ENCODE assay signal across 14 cellular contexts in the genomic region with DNA sequence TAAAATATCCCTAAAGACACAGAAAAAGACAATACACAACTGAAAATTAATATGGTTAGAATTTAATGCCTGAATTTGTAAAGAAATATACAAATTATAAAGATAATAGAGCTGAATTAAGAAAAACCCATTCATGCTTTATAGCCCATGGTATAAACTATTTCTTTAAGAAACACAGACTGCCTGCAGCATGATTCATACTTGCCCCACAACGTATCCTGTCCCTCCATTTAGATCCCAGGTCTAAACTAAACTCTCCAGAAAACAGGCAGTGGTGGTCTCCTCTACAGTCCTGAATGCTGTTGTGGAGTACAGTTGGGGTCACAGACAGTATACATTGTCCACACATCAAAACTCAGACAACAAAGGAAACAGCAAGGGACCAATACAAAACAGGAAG. TPM values are rescaled to one million over a fixed set of nuclear protein-coding genes. Genes with fewer than 3 reads are reported as not detected.
DNase-seq lines count a peak whose midpoint lies in the region; ATAC-seq, FAIRE-seq and TF ChIP-seq lines count a peak whose summit lies in the region.
"Had no signal": no experiment of that assay in that cellular context is flagged by ENCODE, and none has a peak within 500 bp of the region (broad histone marks: within the 10 kb centered on the region; RNA-seq: fewer than 3 reads in every experiment).

No MANE protein-coding gene starts in this region.

- no peaks in the 10 kb centered on the region for H4K20me1 ChIP-seq in endothelial cell of umbilical vein (replicated peaks; ENCODE audit: control insufficient read depth, extremely low read depth, insufficient read depth, low read length)

- TF ChIP-seq POLR2A in endothelial cell of umbilical vein (IDR thresholded peaks at IDR 0.05; ENCODE audit: low read depth, low read length) = no peak

- CTCF ChIA-PET in activated naive CD4-positive, alpha-beta T cell treated with anti-CD3 and anti-CD28 coated beads, Interleukin-2, amount 10 ng/mL, durations not matched to agents 7 days and 5 days (lab: Charles Lee) = interaction anchor here (0.9 to 1.2 kb wide), 2 partner anchors 33 to 35 kb away, joined by 3 to 4 read pairs; no protein-coding TSS in a partner anchor
- CTCF ChIA-PET in endothelial cell of umbilical vein (lab: Charles Lee) = interaction anchor here (1.3 to 1.8 kb wide), 3 partner anchors 11 to 168 kb away, joined by 3 to 8 read pairs (median 5); no protein-coding TSS in a partner anchor

- dilution Hi-C loops in endothelial cell of umbilical vein (cut with MboI; ENCODE audit: extremely low pct_ligation_motif_present, low sequenced_read_pairs) = no loop called here

- peaks cover 5% of the 10 kb centered on the region for H3K36me3 ChIP-seq in RWPE2 (ENCODE audit: low read depth)
- H3K36me3 ChIP-seq in endothelial cell of umbilical vein (ENCODE audit: control insufficient read depth in 2 of 2, extremely low read depth in 1 of 2, insufficient read depth in 2 of 2, low read length in 2 of 2) = peaks cover 10 to 20% of the 10 kb centered on the region in 2 experiments
- peaks cover 28% of the 10 kb centered on the region for H3K36me3 ChIP-seq in WERI-Rb-1

- intact Hi-C loops in endothelial cell of umbilical vein (cut with micrococcal nuclease) = no loop called here

- FAIRE-seq in endothelial cell of umbilical vein (lab: Jason Lieb, UNC) (peak; percentile 50), RCC 7860 (lab: Jason Lieb, UNC) (no peak)

- no peaks in the 10 kb centered on the region for H3K9me3 Mint-ChIP-seq in activated naive CD4-positive, alpha-beta T cell treated with anti-CD3 and anti-CD28 coated beads, Interleukin-2, amount 10 ng/mL, durations not matched to agents 7 days and 5 days
- H3K9me3 Mint-ChIP-seq: activated B cell treated with CpG ODN at 0.5 μM for 24 hours had no signal

- H3K27ac ChIP-seq in RWPE2 (ENCODE audit: poor library complexity, severe bottlenecking) (no peak overlapping the region), endothelial cell of umbilical vein (ENCODE audit: insufficient read depth, low read depth, low read length) (no peak overlapping the region), WERI-Rb-1 (no peak overlapping the region)
- H3K27ac ChIP-seq: heart right ventricle, tibial artery had no signal

- peaks cover 9% of the 10 kb centered on the region for H3K4me1 ChIP-seq in RWPE2 (ENCODE audit: insufficient read depth, poor library complexity, severe bottlenecking)
- peaks cover 12% of the 10 kb centered on the region for H3K4me1 ChIP-seq in endothelial cell of umbilical vein (ENCODE audit: control insufficient read depth, extremely low read depth, insufficient read depth, low read length)

- peaks cover 73% of the 10 kb centered on the region for H3K79me2 ChIP-seq in endothelial cell of umbilical vein (ENCODE audit: control insufficient read depth, insufficient read depth, low read length)

- no peaks in the 10 kb centered on the region for H3K9me1 ChIP-seq in endothelial cell of umbilical vein (replicated peaks; ENCODE audit: control insufficient read depth, extremely low read depth, insufficient read depth, low read length)

- peak; percentile 54; the same call in 1 of the 3 replicates for ATAC-seq in RWPE2 (ENCODE audit: low read depth)

- no peak overlapping the region for H3K4me3 Mint-ChIP-seq in activated naive CD4-positive, alpha-beta T cell treated with anti-CD3 and anti-CD28 coated beads, Interleukin-2, amount 10 ng/mL, durations not matched to agents 7 days and 5 days
- H3K4me3 Mint-ChIP-seq: activated B cell treated with CpG ODN at 0.5 μM for 24 hours had no signal

- no peaks in the 10 kb centered on the region for H3K9me3 ChIP-seq in RWPE2 (ENCODE audit: severe bottlenecking)
- no peaks in the 10 kb centered on the region for H3K9me3 ChIP-seq in endothelial cell of umbilical vein (replicated peaks; ENCODE audit: control insufficient read depth, insufficient read depth, low read length)
- no peaks in the 10 kb centered on the region for H3K9me3 ChIP-seq in WERI-Rb-1 (ENCODE audit: severe bottlenecking)
- H3K9me3 ChIP-seq: heart right ventricle, tibial artery had no signal

- POLR2A ChIA-PET in endothelial cell of umbilical vein (lab: Charles Lee) = no interaction called here

- H3K36me3 Mint-ChIP-seq in activated naive CD4-positive, alpha-beta T cell treated with anti-CD3 and anti-CD28 coated beads, Interleukin-2, amount 10 ng/mL, durations not matched to agents 7 days and 5 days = peaks cover 56% of the 10 kb centered on the region

- no peak overlapping the region for H2AFZ ChIP-seq in endothelial cell of umbilical vein (ENCODE audit: low read depth, low read length)

- H3K9ac ChIP-seq in endothelial cell of umbilical vein (replicated peaks; ENCODE audit: extremely low read depth, insufficient read depth, low read length) = no peak overlapping the region

- peak overlapping the region; percentile 74 for H3K27ac Mint-ChIP-seq in activated naive CD4-positive, alpha-beta T cell treated with anti-CD3 and anti-CD28 coated beads, Interleukin-2, amount 10 ng/mL, durations not matched to agents 7 days and 5 days
- H3K27ac Mint-ChIP-seq: activated B cell treated with CpG ODN at 0.5 μM for 24 hours had no signal

- DNase-seq in activated naive CD4-positive, alpha-beta T cell treated with anti-CD3 and anti-CD28 coated beads, Interleukin-2, amount 10 ng/mL, durations not matched to agents 7 days and 5 days = no peak
- DNase-seq in activated naive CD4-positive, alpha-beta T cell (lab: John Stamatoyannopoulos, UW) = no peak
- no peak for DNase-seq in RWPE2 (ENCODE audit: low spot score)
- peak; percentile 49 for DNase-seq in endothelial cell of umbilical vein (ENCODE audit: low read depth, low spot score)
- DNase-seq in skeletal muscle cell (ENCODE audit: low read depth) = peak; percentile 1
- DNase-seq in WERI-Rb-1 = no peak
- DNase-seq in SW480 (ENCODE audit: low spot score) = no peak
- no peak for DNase-seq in RCC 7860 (ENCODE audit: low spot score)
- DNase-seq: activated B cell treated with CpG ODN at 0.5 μM for 24 hours; activated T-cell treated with anti-CD3 and anti-CD28 coated beads, Interleukin-2, amount 50 U/mL, for 48 hours; AML-193; heart right ventricle; stimulated activated CD8-positive, alpha-beta memory T cell treated with anti-CD3 and anti-CD28 coated beads, Interleukin-4, amount 100 ng/mL, for 48 hours; tibial artery had no signal

- peaks cover 50% of the 10 kb centered on the region for H3K4me1 Mint-ChIP-seq in activated naive CD4-positive, alpha-beta T cell treated with anti-CD3 and anti-CD28 coated beads, Interleukin-2, amount 10 ng/mL, durations not matched to agents 7 days and 5 days
- H3K4me1 Mint-ChIP-seq: activated B cell treated with CpG ODN at 0.5 μM for 24 hours had no signal

- H3K27me3 Mint-ChIP-seq in activated naive CD4-positive, alpha-beta T cell treated with anti-CD3 and anti-CD28 coated beads, Interleukin-2, amount 10 ng/mL, durations not matched to agents 7 days and 5 days = no peaks in the 10 kb centered on the region
- H3K27me3 Mint-ChIP-seq: activated B cell treated with CpG ODN at 0.5 μM for 24 hours had no signal

- no TSS peak for BruUV-seq in endothelial cell of umbilical vein (replicated peaks; lab: Mats Ljungman, UMichigan)

- no peak overlapping the region for H3K4me2 ChIP-seq in endothelial cell of umbilical vein (ENCODE audit: insufficient read depth, low read length)

- TF ChIP-seq CTCF in RWPE2 (IDR thresholded peaks at IDR 0.05; ENCODE audit: poor library complexity, severe bottlenecking) (no peak), endothelial cell of umbilical vein (IDR thresholded peaks at IDR 0.05; ENCODE audit: extremely low read depth in 1 of 2, insufficient read depth in 1 of 2, low read depth in 1 of 2, low read length in 2 of 2) (no peak), WERI-Rb-1 (IDR thresholded peaks at IDR 0.05; ENCODE audit: low read depth, low read length) (no peak)

- H3K4me3 ChIP-seq in RWPE2 (ENCODE audit: severe bottlenecking) = no peak overlapping the region
- no peak overlapping the region for H3K4me3 ChIP-seq in endothelial cell of umbilical vein (replicated peaks in 1 of 3; ENCODE audit: insufficient read depth in 1 of 3, low read depth in 1 of 3, low read length in 3 of 3)
- no peak overlapping the region for H3K4me3 ChIP-seq in skeletal muscle cell (ENCODE audit: low read depth, low read length)
- no peak overlapping the region for H3K4me3 ChIP-seq in WERI-Rb-1 (ENCODE audit: low read depth, low read length)
- H3K4me3 ChIP-seq: heart right ventricle, tibial artery had no signal

- no peaks in the 10 kb centered on the region for H3K27me3 ChIP-seq in RWPE2 (ENCODE audit: insufficient read depth, poor library complexity, severe bottlenecking)
- no peaks in the 10 kb centered on the region for H3K27me3 ChIP-seq in endothelial cell of umbilical vein (ENCODE audit: control insufficient read depth in 2 of 2, insufficient read depth in 2 of 2, low read length in 2 of 2)
- H3K27me3 ChIP-seq in WERI-Rb-1 (ENCODE audit: insufficient read depth, low read depth, severe bottlenecking) = no peaks in the 10 kb centered on the region
- H3K27me3 ChIP-seq: heart right ventricle, tibial artery had no signal

TF ChIP-seq in endothelial cell of umbilical vein, 7 proteins besides CTCF, POLR2A, EP300 and RAD21:
- peak; percentile 63 for TF ChIP-seq FOS (IDR thresholded peaks at IDR 0.05; ENCODE audit: borderline replicate concordance, insufficient read depth, low read length)
- no peak for TF ChIP-seq GATA2 (IDR thresholded peaks at IDR 0.05; ENCODE audit: insufficient read depth, insufficient read length, low read depth, low read length)

RNA-seq across cellular contexts. Expression of a gene that starts 24.8 kb away (rescaled TPM):
- 345 and 361 TPM in 2 replicates for total RNA-seq in endothelial cell of umbilical vein
- polyA plus RNA-seq in endothelial cell of umbilical vein = 80.3 and 135 TPM in 2 replicates
- 83.9 and 119 TPM in 2 replicates for polyA plus RNA-seq in endothelial cell of umbilical vein (2011; cell fraction: cytosol; rRNA removed)
- 120 and 134 TPM in 2 replicates for polyA plus RNA-seq in endothelial cell of umbilical vein (2011; cell fraction: nucleus; rRNA removed)
- polyA plus RNA-seq in endothelial cell of umbilical vein (2012) = 175 and 248 TPM in 2 replicates
- 460 and 502 TPM in 2 replicates for polyA minus RNA-seq in endothelial cell of umbilical vein
- 73.7 TPM for polyA minus RNA-seq in endothelial cell of umbilical vein (2011; cell fraction: cytosol; rRNA and poly(A)+ RNA removed)
- polyA minus RNA-seq in endothelial cell of umbilical vein (2011; cell fraction: nucleus; rRNA and poly(A)+ RNA removed) = 278 and 424 TPM in 2 replicates

Comparison
In these comparisons a context has a peak if more than half of its experiments do, and no peak if none do; other contexts are left out.
1. DNase-seq: peak in endothelial cell of umbilical vein (single experiment) and skeletal muscle cell (single experiment); none in activated naive CD4-positive, alpha-beta T cell treated with anti-CD3 and anti-CD28 coated beads, Interleukin-2, amount 10 ng/mL, durations not matched to agents 7 days and 5 days (single experiment), activated naive CD4-positive, alpha-beta T cell (0 of 4), RWPE2 (single experiment), WERI-Rb-1 (single experiment), SW480 (single experiment) and RCC 7860 (single experiment).